Comparison of ENCODE assay signal across 13 cellular contexts in genomic region chr15:59522988-59523461, GRCh38.
DNase-seq lines count a peak whose midpoint lies in the region; ATAC-seq and TF ChIP-seq lines count a peak whose summit lies in the region.
"Had no signal": no experiment of that assay in that cellular context is flagged by ENCODE, and none has a peak within 500 bp of the region (broad histone marks: within the 10 kb centered on the region; RNA-seq: fewer than 3 reads in every experiment).

No MANE protein-coding gene starts in this region.

- H3K27me3 Mint-ChIP-seq in naive thymus-derived CD8-positive, alpha-beta T cell, result peaks cover 0 to 3% (median 0%) of the 10 kb centered on the region in 5 donors

- peak; percentile 91 to 97 for ATAC-seq in naive thymus-derived CD8-positive, alpha-beta T cell

- H3K27me3 ChIP-seq in tibial artery, result no peaks in the 10 kb centered on the region
- H3K27me3 ChIP-seq: ascending aorta had no signal

- no peaks in the 10 kb centered on the region for H3K4me1 ChIP-seq in tibial artery
- H3K4me1 ChIP-seq: ascending aorta had no signal

- no peaks in the 10 kb centered on the region for H3K36me3 ChIP-seq in tibial artery
- H3K36me3 ChIP-seq: ascending aorta, thoracic aorta had no signal

- TF ChIP-seq CTCF in tibial artery (IDR thresholded peaks at IDR 0.05), result no peak

- no peaks in the 10 kb centered on the region for H3K9me3 ChIP-seq in tibial artery
- H3K9me3 ChIP-seq: ascending aorta, thoracic aorta had no signal

- intact Hi-C loops in tibial artery (cut with DNase I; ENCODE audit: low total_unique reads), result no loop called here

- no peak overlapping the region for H3K4me3 ChIP-seq in tibial artery
- H3K4me3 ChIP-seq: ascending aorta, thoracic aorta had no signal

- H3K27ac Mint-ChIP-seq in naive thymus-derived CD8-positive, alpha-beta T cell, result peak overlapping the region; percentile 52 to 94 (median 74)

- POLR2A ChIA-PET in naive thymus-derived CD8-positive, alpha-beta T cell (lab: Charles Lee), result interaction anchor here (1.4 to 1.5 kb wide), 3 partner anchors 10 to 166 kb away, joined by 4 to 6 read pairs (median 5); partner anchors contain the start of gene BNIP2

- peak overlapping the region; percentile 40 to 86 (median 77) for H3K4me3 Mint-ChIP-seq in naive thymus-derived CD8-positive, alpha-beta T cell

- no peak overlapping the region for H3K27ac ChIP-seq in tibial artery
- H3K27ac ChIP-seq: 22Rv1, ascending aorta, thoracic aorta had no signal

- DNase-seq in DMS153 (lab: John Stamatoyannopoulos, UW) (peak; percentile 3), DMS153 treated with DMSO at 0.1 percent for 48 hours (lab: John Stamatoyannopoulos, UW; ENCODE audit: unreplicated experiment) (no peak), NCI-H187 (lab: John Stamatoyannopoulos, UW) (peak; percentile 8 to 62), NCI-H128 (lab: John Stamatoyannopoulos, UW; ENCODE audit: unreplicated experiment) (no peak), NCI-H2227 (lab: John Stamatoyannopoulos, UW; ENCODE audit: unreplicated experiment) (no peak), tibial artery (no peak)
- peak; percentile 66 for DNase-seq in activated CD8-positive, alpha-beta memory T cell treated with anti-CD3 and anti-CD28 coated beads, Interleukin-2, amount 50 U/mL, for 1 hour (ENCODE audit: extremely low read depth)
- peak; percentile 42 to 93 (median 82) for DNase-seq in naive thymus-derived CD8-positive, alpha-beta T cell
- DNase-seq: mammary epithelial cell, NCI-H1930 had no signal

- peaks cover 23 to 55% (median 43%) of the 10 kb centered on the region in 4 donors for H3K4me1 Mint-ChIP-seq in naive thymus-derived CD8-positive, alpha-beta T cell

- H3K9me3 Mint-ChIP-seq in naive thymus-derived CD8-positive, alpha-beta T cell, result no peaks in the 10 kb centered on the region

- no peaks in the 10 kb centered on the region for H3K36me3 Mint-ChIP-seq in naive thymus-derived CD8-positive, alpha-beta T cell

Comparison
In these comparisons a context has a peak if more than half of its experiments do, and no peak if none do; other contexts are left out.
1. DNase-seq: peak in DMS153 (single experiment), NCI-H187 (2 of 2), activated CD8-positive, alpha-beta memory T cell treated with anti-CD3 and anti-CD28 coated beads, Interleukin-2, amount 50 U/mL, for 1 hour (single experiment) and naive thymus-derived CD8-positive, alpha-beta T cell (10 of 10); none in DMS153 treated with DMSO at 0.1 percent for 48 hours (single experiment), NCI-H128 (single experiment), NCI-H2227 (single experiment) and tibial artery (0 of 2).